Comparison of ENCODE assay signal across 20 cellular contexts in the genomic region with DNA sequence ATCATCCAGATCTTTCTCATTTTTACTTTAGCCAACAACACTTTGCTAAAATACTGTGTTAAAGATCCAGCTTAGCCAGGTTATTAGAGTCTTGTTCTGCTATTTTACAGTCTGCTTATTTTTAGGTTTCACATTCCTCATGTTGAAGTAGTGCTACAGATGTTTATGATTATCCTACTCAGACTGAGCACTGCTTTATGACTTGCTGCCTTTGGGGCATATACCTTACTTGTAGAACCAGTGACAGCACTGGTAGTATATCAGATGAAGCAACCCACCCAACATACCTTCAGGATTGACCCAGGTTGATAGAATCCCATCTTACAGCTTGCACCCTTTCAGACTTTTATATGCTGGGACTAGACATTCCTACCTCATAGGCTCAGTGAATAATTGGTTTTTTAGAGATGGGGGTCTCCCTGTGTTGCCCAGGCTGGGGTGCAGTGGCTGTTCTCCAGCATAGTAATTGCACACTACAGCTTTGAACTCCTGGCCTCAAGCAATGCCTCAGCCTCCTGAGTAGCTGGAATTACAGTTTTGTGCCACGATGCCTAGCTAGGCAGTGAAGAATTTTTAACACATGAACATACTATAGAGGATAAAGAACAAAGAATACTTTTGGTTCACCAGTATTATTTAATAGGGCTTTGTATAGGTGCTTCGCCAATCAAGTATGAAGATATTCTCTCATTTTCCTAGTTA.
DNase-seq lines count a peak whose midpoint lies in the region; ATAC-seq and TF ChIP-seq lines count a peak whose summit lies in the region.
"Had no signal": no experiment of that assay in that cellular context is flagged by ENCODE, and none has a peak within 500 bp of the region (broad histone marks: within the 10 kb centered on the region; RNA-seq: fewer than 3 reads in every experiment).

No MANE protein-coding gene starts in this region.

- H3K27ac ChIP-seq in trophoblast cell (ENCODE audit: low read depth, low read length) (peak overlapping the region; percentile 14), esophagus squamous epithelium (peak overlapping the region in 1 of 4 donors; percentile 11)
- H3K27ac ChIP-seq: A549, HL-60, uterus had no signal

- no peak overlapping the region for H3K4me3 Mint-ChIP-seq in activated T-cell treated with anti-CD3 and anti-CD28 coated beads, Interleukin-2, amount 50 U/mL, for 72 hours
- H3K4me3 Mint-ChIP-seq: GM23338, WTC11 had no signal

- H3K23ac ChIP-seq in trophoblast cell (ENCODE audit: low read length) = no peak overlapping the region

- no peak overlapping the region for H3K4me3 ChIP-seq in trophoblast cell (ENCODE audit: low read depth, low read length)
- H3K4me3 ChIP-seq in esophagus squamous epithelium = no peak overlapping the region
- H3K4me3 ChIP-seq: A549, GM12878, GM23338, stomach, uterus had no signal

- no peak for TF ChIP-seq CTCF in esophagus squamous epithelium (IDR thresholded peaks at IDR 0.05)

- no peaks in the 10 kb centered on the region for H3K9me3 Mint-ChIP-seq in activated T-cell treated with anti-CD3 and anti-CD28 coated beads, Interleukin-2, amount 50 U/mL, for 72 hours
- H3K9me3 Mint-ChIP-seq: GM23338, WTC11 had no signal

- H4K8ac ChIP-seq in trophoblast cell (ENCODE audit: low read depth, low read length) = no peak overlapping the region

- no peak overlapping the region for H2BK5ac ChIP-seq in trophoblast cell (ENCODE audit: low read depth, low read length, poor library complexity)

- no peak overlapping the region for H3K9ac ChIP-seq in trophoblast cell (ENCODE audit: low read length)

- H3K27me3 Mint-ChIP-seq in activated T-cell treated with anti-CD3 and anti-CD28 coated beads, Interleukin-2, amount 50 U/mL, for 72 hours (ENCODE audit: low read depth) = no peaks in the 10 kb centered on the region

- no peak overlapping the region for H3K18ac ChIP-seq in trophoblast cell (ENCODE audit: low read length)

- H3K27me3 ChIP-seq in trophoblast cell (ENCODE audit: insufficient read depth, low read length) (no peaks in the 10 kb centered on the region), esophagus squamous epithelium (no peaks in the 10 kb centered on the region)
- H3K27me3 ChIP-seq: stomach, uterus had no signal

- H3K14ac ChIP-seq in trophoblast cell (ENCODE audit: low read length) = no peak overlapping the region

- H3K4ac ChIP-seq in trophoblast cell (ENCODE audit: low read depth, low read length) = no peak overlapping the region

- H3K27ac Mint-ChIP-seq in activated T-cell treated with anti-CD3 and anti-CD28 coated beads, Interleukin-2, amount 50 U/mL, for 72 hours = peak overlapping the region; percentile 50
- H3K27ac Mint-ChIP-seq: GM23338, WTC11 had no signal

- no peak for DNase-seq in activated T-cell treated with anti-CD3 and anti-CD28 coated beads, Interleukin-2, amount 50 U/mL, for 72 hours
- no peak for DNase-seq in activated T-cell treated with anti-CD3 and anti-CD28 coated beads for 4 hours
- DNase-seq in RPMI7951 (ENCODE audit: low read depth) = peak; percentile 63
- peak; percentile 56 for DNase-seq in fibroblast of gingiva (ENCODE audit: low read depth)
- DNase-seq in trophoblast cell = peak; percentile 53 to 77
- DNase-seq in NCI-H1092 treated with DMSO at 0.1 percent for 48 hours (lab: John Stamatoyannopoulos, UW) = no peak
- DNase-seq in esophagus squamous epithelium (lab: John Stamatoyannopoulos, UW) = no peak
- no peak for DNase-seq in Right ventricle myocardium superior
- DNase-seq: activated naive CD4-positive, alpha-beta T cell treated with anti-CD3 and anti-CD28 coated beads, Interleukin-2, amount 50 U/mL, for 16 hours; effector memory CD4-positive, alpha-beta T cell; KG1; NCI-H1092; stomach; T-helper 1 cell; uterus had no signal

- no peak overlapping the region for H4K91ac ChIP-seq in trophoblast cell (ENCODE audit: low read depth, low read length)

- no peak overlapping the region for H2AFZ ChIP-seq in trophoblast cell (ENCODE audit: insufficient read depth, low read length, poor library complexity)
- H2AFZ ChIP-seq: GM23338 had no signal

- no peaks in the 10 kb centered on the region for H3K79me1 ChIP-seq in trophoblast cell (ENCODE audit: low read length)

- H3K9me3 ChIP-seq in trophoblast cell (ENCODE audit: insufficient read depth, low read depth, low read length) = no peaks in the 10 kb centered on the region
- H3K9me3 ChIP-seq in esophagus squamous epithelium = no peaks in the 10 kb centered on the region
- H3K9me3 ChIP-seq: A549, stomach, uterus had no signal

- H3K36me3 ChIP-seq in trophoblast cell (ENCODE audit: control insufficient read depth in 1 of 2, insufficient read depth in 2 of 2, low read length in 2 of 2) (peaks cover 17 to 22% of the 10 kb centered on the region in 2 experiments), esophagus squamous epithelium (peaks cover 7 to 86% (median 23%) of the 10 kb centered on the region in 3 donors)
- H3K36me3 ChIP-seq: uterus had no signal

- no peak overlapping the region for H2BK12ac ChIP-seq in trophoblast cell (ENCODE audit: low read length)

- WGBS in trophoblast cell (ENCODE audit: extremely low coverage, insufficient coverage, insufficient read length) = no CpG with 5 or more reads among the region's 2 CpGs
- 82 to 91% methylated on average over 2 of the region's 2 CpGs for WGBS in esophagus squamous epithelium, 2 donors

- H4K12ac ChIP-seq in trophoblast cell (ENCODE audit: low read depth, low read length) = no peak overlapping the region

- TF ChIP-seq POLR2A in esophagus squamous epithelium (IDR thresholded peaks at IDR 0.05) = no peak

- no peak overlapping the region for H2BK120ac ChIP-seq in trophoblast cell (ENCODE audit: insufficient read depth, low read length, poor library complexity)

- peaks cover 5% of the 10 kb centered on the region for H3K4me1 Mint-ChIP-seq in activated T-cell treated with anti-CD3 and anti-CD28 coated beads, Interleukin-2, amount 50 U/mL, for 72 hours (ENCODE audit: low read depth)
- H3K4me1 Mint-ChIP-seq: GM23338, WTC11 had no signal

- H3K36me3 Mint-ChIP-seq in activated T-cell treated with anti-CD3 and anti-CD28 coated beads, Interleukin-2, amount 50 U/mL, for 72 hours (ENCODE audit: insufficient read depth in 2 of 2) = peaks cover 5 to 14% of the 10 kb centered on the region in 2 donors

- H3K4me1 ChIP-seq in trophoblast cell (ENCODE audit: control insufficient read depth in 1 of 2, insufficient read depth in 2 of 2, low read length in 2 of 2) (no peaks in the 10 kb centered on the region), esophagus squamous epithelium (no peaks in the 10 kb centered on the region)
- H3K4me1 ChIP-seq: A549, uterus had no signal

- H2AK5ac ChIP-seq in trophoblast cell (ENCODE audit: low read length) = no peak overlapping the region

- no peak for ATAC-seq in activated T-cell treated with anti-CD3 and anti-CD28 coated beads, Interleukin-2, amount 50 U/mL, for 72 hours (replicated peaks in 1 of 2)
- no peak for ATAC-seq in Right ventricle myocardium superior (ENCODE audit: poor library complexity)
- ATAC-seq: A549, GM12878, GM23338, WTC11 had no signal

- no peak overlapping the region for H3K4me2 ChIP-seq in trophoblast cell (ENCODE audit: low read length)
- H3K4me2 ChIP-seq: A549, GM23338 had no signal

- no peaks in the 10 kb centered on the region for H3K79me2 ChIP-seq in trophoblast cell (ENCODE audit: control insufficient read depth, insufficient read depth, low read length, poor library complexity)

- intact Hi-C loops in esophagus squamous epithelium (cut with DNase I) = no loop called here
- intact Hi-C loops in Right ventricle myocardium superior (cut with DNase I) = no loop called here

Comparison
In these comparisons a context has a peak if more than half of its experiments do, and no peak if none do; other contexts are left out.
1. DNase-seq: peak in RPMI7951 (single experiment), fibroblast of gingiva (single experiment) and trophoblast cell (2 of 2); none in activated T-cell treated with anti-CD3 and anti-CD28 coated beads, Interleukin-2, amount 50 U/mL, for 72 hours (0 of 2), activated T-cell treated with anti-CD3 and anti-CD28 coated beads for 4 hours (single experiment), NCI-H1092 treated with DMSO at 0.1 percent for 48 hours (single experiment), esophagus squamous epithelium (single experiment) and Right ventricle myocardium superior (single experiment).